In the genomic region with DNA sequence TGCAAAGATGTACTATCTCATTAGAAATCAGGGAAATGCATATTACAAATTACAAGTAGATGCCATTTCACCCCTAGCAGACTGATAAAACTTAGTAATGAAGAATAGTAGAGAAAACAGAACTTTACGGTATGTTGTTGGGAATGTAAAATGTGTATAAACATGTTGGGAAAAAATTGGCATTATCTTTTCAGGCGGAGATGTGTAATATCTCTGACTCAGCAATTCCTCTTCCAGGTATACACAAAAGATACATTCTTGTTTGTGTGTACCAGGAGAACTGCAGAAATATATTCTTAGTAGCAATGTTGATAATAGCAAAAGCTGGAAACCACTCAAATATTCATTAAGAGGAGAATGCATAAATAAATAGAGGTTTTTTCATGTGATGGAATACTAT, we compare ENCODE assay signal across 1 cellular context.
TF ChIP-seq lines count a peak whose summit lies in the region.

No MANE protein-coding gene starts in this region.

TF ChIP-seq in K562, 482 proteins besides CTCF, POLR2A, EP300 and RAD21:
- peak; percentile 95 for TF ChIP-seq MAFG (tag; conservative IDR thresholded peaks at IDR 0.05)
- peak; percentile 96 for TF ChIP-seq C11orf30 (IDR thresholded peaks at IDR 0.05; ENCODE audit: low read depth)
- peak; percentile 96 for TF ChIP-seq MAFK (IDR thresholded peaks at IDR 0.05; ENCODE audit: low read length)
- TF ChIP-seq ZNF561 (CRISPR knock-in tag; conservative IDR thresholded peaks at IDR 0.05) = no peak
- TF ChIP-seq ZNF316 (IDR thresholded peaks at IDR 0.05) = peak; percentile 98
- TF ChIP-seq FOXP1 (CRISPR knock-in tag; IDR thresholded peaks at IDR 0.05) = no peak
- peak; percentile 36; the same call in 1 of the 2 replicates for TF ChIP-seq POLR2H (tag; IDR thresholded peaks at IDR 0.05; ENCODE audit: low read depth)
- TF ChIP-seq MAFF (IDR thresholded peaks at IDR 0.05; ENCODE audit: low read length) = peak; percentile 97
- peak; percentile 46; the same call in 1 of the 2 replicates for TF ChIP-seq CEBPB (tag; IDR thresholded peaks at IDR 0.05)
- TF ChIP-seq BACH1 (tag; IDR thresholded peaks at IDR 0.05) = 0 out of 2 replicates have a peak, but pooled peaks have one; percentile 21
- peak; percentile 78 for TF ChIP-seq NFE2 (IDR thresholded peaks at IDR 0.05; ENCODE audit: low read depth)
- TF ChIP-seq ETV5 (CRISPR knock-in tag; IDR thresholded peaks at IDR 0.05; ENCODE audit: low read depth) = no peak
